In the genomic region with DNA sequence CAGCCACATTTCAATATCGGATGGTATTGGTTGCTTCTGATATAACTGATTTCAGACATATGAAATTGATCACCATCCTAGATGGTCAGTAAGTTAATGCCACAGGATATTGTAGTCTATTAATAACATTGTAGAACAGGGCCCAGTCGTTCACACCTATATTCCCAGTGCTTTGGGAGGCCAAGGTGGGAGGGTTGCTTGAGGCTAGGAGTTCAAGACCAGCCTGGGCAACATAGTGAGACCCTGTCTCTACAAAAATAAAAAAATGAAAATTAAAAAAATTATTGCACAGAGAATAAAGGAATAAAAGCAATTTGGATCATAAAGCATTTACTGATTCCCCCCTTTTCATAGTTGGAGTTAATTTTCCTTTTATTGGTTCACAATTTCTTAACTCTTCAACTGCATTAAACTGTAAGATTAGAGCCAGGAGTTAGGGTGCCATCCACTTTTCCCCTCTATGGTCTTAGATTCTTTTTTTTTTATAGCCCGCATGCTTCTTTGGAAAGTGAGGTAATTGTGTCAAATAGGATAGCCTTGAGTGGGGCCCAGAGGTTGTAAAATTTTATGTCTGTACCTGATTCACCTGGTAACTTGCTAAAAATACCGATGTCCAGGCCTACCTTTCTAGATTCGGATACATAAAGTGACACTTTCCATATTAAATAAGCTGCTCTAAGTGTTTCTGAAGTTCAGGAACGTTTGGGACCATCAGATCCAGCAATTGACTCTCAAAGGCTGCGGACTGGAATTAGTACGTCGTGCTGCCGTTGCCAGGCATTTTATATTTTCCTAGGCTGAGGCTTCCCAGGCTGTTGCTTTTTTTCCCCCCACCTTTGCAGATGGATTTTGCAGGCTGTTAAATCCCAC, we compare ENCODE assay signal across 8 cellular contexts. TPM values are rescaled to one million over a fixed set of nuclear protein-coding genes. Genes with fewer than 3 reads are reported as not detected.
DNase-seq lines count a peak whose midpoint lies in the region; ATAC-seq and TF ChIP-seq lines count a peak whose summit lies in the region.

No MANE protein-coding gene starts in this region.

- peak overlapping the region; percentile 84 for H3K27ac ChIP-seq in CD4-positive, alpha-beta T cell (ENCODE audit: low read depth, low read length)
- H3K27ac ChIP-seq in MM.1S (ENCODE audit: low read length) (peak overlapping the region; percentile 86), ectodermal cell (ENCODE audit: insufficient read depth, low read depth, low read length, poor library complexity, severe bottlenecking) (peak overlapping the region; percentile 86)

- CTCF ChIA-PET in CD4-positive, alpha-beta T cell (lab: Charles Lee): interaction anchor here (0.7 to 1.2 kb wide), 2 partner anchors 38 to 1060 kb away, joined by 3 to 4 read pairs; partner anchors contain the start of gene COMTD1

- H4K20me1 ChIP-seq in MM.1S (ENCODE audit: insufficient read depth, low read length): no peaks in the 10 kb centered on the region

- H3F3A ChIP-seq in MM.1S (ENCODE audit: insufficient read depth, low read length): peaks cover 20% of the 10 kb centered on the region

- peak overlapping the region; percentile 92 for H3K4me2 ChIP-seq in MM.1S (ENCODE audit: low read depth, low read length)

- H3K4me1 ChIP-seq in MM.1S (ENCODE audit: low read length) (0 out of 2 replicates have a peak, but pooled peaks cover 5% of the 10 kb centered on the region), ectodermal cell (ENCODE audit: control insufficient read depth, insufficient read depth, low read length) (no peaks in the 10 kb centered on the region)

- H3K79me2 ChIP-seq in MM.1S (ENCODE audit: low read length): peaks cover 33% of the 10 kb centered on the region

- TF ChIP-seq CTCF in CD4-positive, alpha-beta T cell (IDR thresholded peaks at IDR 0.05): no peak
- TF ChIP-seq CTCF in MM.1S (IDR thresholded peaks at IDR 0.05; ENCODE audit: low read length) (no peak), neural crest cell (conservative IDR thresholded peaks at IDR 0.05) (no peak)

- H2AFZ ChIP-seq in MM.1S (ENCODE audit: low read length): peak overlapping the region; percentile 94

- peaks cover 38% of the 10 kb centered on the region for H3K4me1 Mint-ChIP-seq in CD4-positive, alpha-beta T cell (ENCODE audit: low read depth)
- peaks cover 13% of the 10 kb centered on the region for H3K4me1 Mint-ChIP-seq in neural crest cell

- no peaks in the 10 kb centered on the region for H3K27me3 Mint-ChIP-seq in CD4-positive, alpha-beta T cell
- no peaks in the 10 kb centered on the region for H3K27me3 Mint-ChIP-seq in neural crest cell (ENCODE audit: low read depth)

- no peaks in the 10 kb centered on the region for H3K36me3 ChIP-seq in MM.1S (replicated peaks; ENCODE audit: insufficient read depth, low read length)
- no peaks in the 10 kb centered on the region for H3K36me3 ChIP-seq in ectodermal cell (ENCODE audit: control insufficient read depth, insufficient read depth, low read length)

- H3K36me3 Mint-ChIP-seq in CD4-positive, alpha-beta T cell (ENCODE audit: low read depth): peaks cover 9% of the 10 kb centered on the region
- no peaks in the 10 kb centered on the region for H3K36me3 Mint-ChIP-seq in neural crest cell (ENCODE audit: low read depth)

- intact Hi-C loops in CD4-positive, alpha-beta T cell (cut with DNase I, micrococcal nuclease): loop anchor here (1.0 to 10.0 kb wide), 4 partner anchors 19 to 181 kb away; partner anchors contain the start of genes ADK (in 2 of the 2) and VCL (in 1 of the 2)

- POLR2A ChIA-PET in CD4-positive, alpha-beta T cell (lab: Charles Lee): interaction anchor here (0.8 to 4.4 kb wide), 16 partner anchors 8 to 1065 kb away, joined by 3 to 58 read pairs (median 5); partner anchors contain the start of genes ADK, AP3M1, KAT6B and VDAC2

- no peak for DNase-seq in CD4-positive, alpha-beta T cell
- DNase-seq in MM.1S (peak; percentile 28), neural crest cell (ENCODE audit: low read depth, low spot score) (no peak), RKO (ENCODE audit: low spot score) (no peak), inferior parietal cortex (ENCODE audit: extremely low spot score) (no peak), RPMI8226 (no peak)

- no peaks in the 10 kb centered on the region for H3K27me3 ChIP-seq in CD4-positive, alpha-beta T cell (ENCODE audit: control insufficient read depth, insufficient read depth, low read length)
- H3K27me3 ChIP-seq in MM.1S (replicated peaks; ENCODE audit: insufficient read depth, low read length) (no peaks in the 10 kb centered on the region), ectodermal cell (ENCODE audit: control insufficient read depth, insufficient read depth, low read length, poor library complexity, severe bottlenecking) (no peaks in the 10 kb centered on the region)

- H3K9ac ChIP-seq in MM.1S (ENCODE audit: low read length): peak overlapping the region; percentile 87

- H3K4me3 ChIP-seq in MM.1S (ENCODE audit: low read length) (peak overlapping the region; percentile 93), ectodermal cell (ENCODE audit: insufficient read depth, low read depth, low read length) (peak overlapping the region; percentile 93)

- H3K9me3 Mint-ChIP-seq in CD4-positive, alpha-beta T cell: no peaks in the 10 kb centered on the region
- no peaks in the 10 kb centered on the region for H3K9me3 Mint-ChIP-seq in neural crest cell

- 30 to 42% methylated on average over 9 to 10 of the region's 10 CpGs for WGBS in ectodermal cell, 2 experiments

- ATAC-seq in CD4-positive, alpha-beta T cell (ENCODE audit: poor library complexity): no peak
- no peak for ATAC-seq in esophagus mucosa

- H3K4me3 Mint-ChIP-seq in CD4-positive, alpha-beta T cell: peak overlapping the region; percentile 95
- H3K4me3 Mint-ChIP-seq in neural crest cell: peak overlapping the region; percentile 97

- H3K9me3 ChIP-seq in CD4-positive, alpha-beta T cell (ENCODE audit: control insufficient read depth, low read length): no peaks in the 10 kb centered on the region
- H3K9me3 ChIP-seq in MM.1S (replicated peaks; ENCODE audit: insufficient read depth, low read length): no peaks in the 10 kb centered on the region
- H3K9me3 ChIP-seq in ectodermal cell (ENCODE audit: control insufficient read depth, low read length): no peaks in the 10 kb centered on the region

- H3K9me2 ChIP-seq in MM.1S (replicated peaks; ENCODE audit: insufficient read depth, low read length): no peaks in the 10 kb centered on the region

- H3K27ac Mint-ChIP-seq in CD4-positive, alpha-beta T cell: peak overlapping the region; percentile 98
- H3K27ac Mint-ChIP-seq in neural crest cell (ENCODE audit: unreplicated experiment): peak overlapping the region; percentile 98

RNA-seq across cellular contexts. Expression of gene ADK, which starts 24.7 kb away (rescaled TPM):
- total RNA-seq in CD4-positive, alpha-beta T cell: 10 to 100 TPM; 15.3 to 17.6 TPM
- polyA plus RNA-seq in ectodermal cell (2013, experiment 1 of 4): 39.6 TPM
- 34.2 TPM for polyA plus RNA-seq in ectodermal cell (2013, experiment 2 of 4)
- 34.1 TPM for polyA plus RNA-seq in ectodermal cell (2013, experiment 3 of 4)
- polyA plus RNA-seq in ectodermal cell (2013, experiment 4 of 4): 37.2 TPM
- 35.6 and 38.2 TPM in 2 replicates for total RNA-seq in neural crest cell
- total RNA-seq in esophagus mucosa: 50.8 TPM

RNA-seq across cellular contexts. Expression of gene AP3M1, which starts 25.1 kb away (rescaled TPM):
- 10 to 100 TPM; 14.8 to 17.6 TPM for total RNA-seq in CD4-positive, alpha-beta T cell
- polyA plus RNA-seq in ectodermal cell (2013, experiment 1 of 4): 72.7 TPM
- 75.5 TPM for polyA plus RNA-seq in ectodermal cell (2013, experiment 2 of 4)
- polyA plus RNA-seq in ectodermal cell (2013, experiment 3 of 4): 59.3 TPM
- polyA plus RNA-seq in ectodermal cell (2013, experiment 4 of 4): 66.1 TPM
- total RNA-seq in neural crest cell (69.5 and 73.1 TPM in 2 replicates), esophagus mucosa (22.6 TPM)
